Comparison of ENCODE assay signal across 12 cellular contexts in genomic region chr2:181937473-181937872, GRCh38. TPM values are rescaled to one million over a fixed set of nuclear protein-coding genes. Genes with fewer than 3 reads are reported as not detected.
DNase-seq lines count a peak whose midpoint lies in the region; ATAC-seq and TF ChIP-seq lines count a peak whose summit lies in the region.
"Had no signal": no experiment of that assay in that cellular context is flagged by ENCODE, and none has a peak within 500 bp of the region (broad histone marks: within the 10 kb centered on the region; RNA-seq: fewer than 3 reads in every experiment).

No MANE protein-coding gene starts in this region.

- H2AFZ ChIP-seq in fibroblast of lung (ENCODE audit: low read length) (peak overlapping the region; percentile 70), neuronal stem cell (ENCODE audit: low read length) (peak overlapping the region; percentile 15)

- H3K79me2 ChIP-seq in fibroblast of lung (ENCODE audit: control insufficient read depth, insufficient read depth, low read length): no peaks in the 10 kb centered on the region

- H3K36me3 Mint-ChIP-seq in T-helper 17 cell (ENCODE audit: low read depth): no peaks in the 10 kb centered on the region

- no peaks in the 10 kb centered on the region for H3K4me1 Mint-ChIP-seq in T-helper 17 cell
- H3K4me1 Mint-ChIP-seq: activated CD4-positive, alpha-beta T cell treated with anti-CD3 and anti-CD28 coated beads, Interleukin-2, amount 10 ng/mL, durations not matched to agents 7 days and 5 days had no signal

- H2BK5ac ChIP-seq in neuronal stem cell (ENCODE audit: low read length): no peak overlapping the region

- H3K18ac ChIP-seq in neuronal stem cell (ENCODE audit: low read length): no peak overlapping the region

- no peaks in the 10 kb centered on the region for H3K36me3 ChIP-seq in fibroblast of lung (ENCODE audit: control insufficient read depth, insufficient read depth, low read length)
- no peaks in the 10 kb centered on the region for H3K36me3 ChIP-seq in neuronal stem cell (replicated peaks in 1 of 2; ENCODE audit: control insufficient read depth in 2 of 2, insufficient read depth in 2 of 2, low read length in 2 of 2)

- H2BK120ac ChIP-seq in neuronal stem cell (ENCODE audit: low read depth, low read length): no peak overlapping the region

- H4K20me1 ChIP-seq in fibroblast of lung (ENCODE audit: control insufficient read depth, extremely low read depth, insufficient read depth, low read length): no peaks in the 10 kb centered on the region

- no peak overlapping the region for H2BK12ac ChIP-seq in neuronal stem cell (ENCODE audit: low read length)

- no peak overlapping the region for H3K27ac ChIP-seq in fibroblast of lung (ENCODE audit: insufficient read depth, low read length)
- no peak overlapping the region for H3K27ac ChIP-seq in neuronal stem cell (replicated peaks; ENCODE audit: low read length)

- TF ChIP-seq CTCF in fibroblast of lung (conservative IDR thresholded peaks at IDR 0.05 in 1 of 2, IDR thresholded peaks at IDR 0.05 in 1 of 2; ENCODE audit: low read depth in 1 of 2, low read length in 2 of 2): no peak

- H3K9me3 ChIP-seq in fibroblast of lung (ENCODE audit: control insufficient read depth, insufficient read depth, low read depth, low read length): no peaks in the 10 kb centered on the region
- H3K9me3 ChIP-seq in neuronal stem cell (replicated peaks in 1 of 2; ENCODE audit: control insufficient read depth in 2 of 2, insufficient read depth in 1 of 2, low read depth in 1 of 2, low read length in 2 of 2): no peaks in the 10 kb centered on the region
- H3K9me3 ChIP-seq in T-helper 17 cell (ENCODE audit: control insufficient read depth, low read length, poor library complexity, severe bottlenecking): no peaks in the 10 kb centered on the region

- H2AK5ac ChIP-seq in neuronal stem cell (ENCODE audit: low read depth, low read length): no peak overlapping the region

- H3K27me3 Mint-ChIP-seq in T-helper 17 cell: peaks cover 18% of the 10 kb centered on the region

- DNase-seq in GM03348 (ENCODE audit: low spot score): peak; percentile 18
- DNase-seq in NCI-H69 (lab: John Stamatoyannopoulos, UW): peak; percentile 5
- peak in 1 of 2 donors; percentile 26 for DNase-seq in fibroblast of lung (ENCODE audit: low read depth in 2 of 2)
- no peak for DNase-seq in neuronal stem cell (ENCODE audit: low spot score)
- DNase-seq in T-helper 17 cell: no peak
- no peak for DNase-seq in NCI-H2107 (lab: John Stamatoyannopoulos, UW)
- DNase-seq in NCI-H1436 (lab: John Stamatoyannopoulos, UW): no peak
- DNase-seq: activated CD4-positive, alpha-beta T cell treated with anti-CD3 and anti-CD28 coated beads, Interleukin-2, amount 10 ng/mL, durations not matched to agents 7 days and 5 days; activated naive CD4-positive, alpha-beta T cell treated with anti-CD3 and anti-CD28 coated beads for 36 hours; DMS 273 treated with DMSO at 0.1 percent for 48 hours; SHP77 had no signal

- no CpG with 5 or more reads among the region's 2 CpGs for WGBS in neuronal stem cell (ENCODE audit: extremely low coverage in 2 of 2, insufficient read length in 2 of 2, insufficient replicate concordance in 1 of 2), 2 donors

- ATAC-seq in T-helper 17 cell (no peak), GM19328 (IDR thresholded peaks at IDR 0.05; ENCODE audit: unreplicated experiment) (no peak)

- H3K4me1 ChIP-seq in fibroblast of lung (ENCODE audit: control insufficient read depth, extremely low read depth, insufficient read depth, low read length) (no peaks in the 10 kb centered on the region), neuronal stem cell (ENCODE audit: control insufficient read depth in 2 of 2, insufficient read depth in 1 of 2, low read depth in 1 of 2, low read length in 2 of 2) (no peaks in the 10 kb centered on the region)

- no peak overlapping the region for H2BK15ac ChIP-seq in neuronal stem cell (ENCODE audit: low read length)

- no peaks in the 10 kb centered on the region for H3K79me1 ChIP-seq in neuronal stem cell (ENCODE audit: low read depth, low read length)

- no peak overlapping the region for H3K27ac Mint-ChIP-seq in T-helper 17 cell
- H3K27ac Mint-ChIP-seq: activated CD4-positive, alpha-beta T cell treated with anti-CD3 and anti-CD28 coated beads, Interleukin-2, amount 10 ng/mL, durations not matched to agents 7 days and 5 days; activated naive CD4-positive, alpha-beta T cell treated with anti-CD3 and anti-CD28 coated beads for 36 hours had no signal

- H4K8ac ChIP-seq in neuronal stem cell (ENCODE audit: low read depth, low read length): no peak overlapping the region

- no peak overlapping the region for H3K4me3 Mint-ChIP-seq in T-helper 17 cell
- H3K4me3 Mint-ChIP-seq: activated CD4-positive, alpha-beta T cell treated with anti-CD3 and anti-CD28 coated beads, Interleukin-2, amount 10 ng/mL, durations not matched to agents 7 days and 5 days; activated naive CD4-positive, alpha-beta T cell treated with anti-CD3 and anti-CD28 coated beads for 36 hours had no signal

- no peak overlapping the region for H3K23ac ChIP-seq in neuronal stem cell (ENCODE audit: low read depth, low read length, poor library complexity)

- no peak overlapping the region for H3K4ac ChIP-seq in neuronal stem cell (ENCODE audit: low read length)

- H4K91ac ChIP-seq in neuronal stem cell (ENCODE audit: low read depth, low read length, poor library complexity): no peak overlapping the region

- peak overlapping the region; percentile 42 for H3K4me2 ChIP-seq in fibroblast of lung (ENCODE audit: extremely low read depth, insufficient read depth, low read length)
- no peak overlapping the region for H3K4me2 ChIP-seq in neuronal stem cell (ENCODE audit: insufficient read depth, low read length, poor library complexity, severe bottlenecking)

- no peaks in the 10 kb centered on the region for H3K27me3 ChIP-seq in fibroblast of lung (ENCODE audit: control insufficient read depth, insufficient read depth, low read length)
- H3K27me3 ChIP-seq in neuronal stem cell (ENCODE audit: control insufficient read depth in 3 of 3, insufficient read depth in 3 of 3, low read depth in 1 of 3, low read length in 3 of 3): no peaks in the 10 kb centered on the region

- H3K14ac ChIP-seq in neuronal stem cell (ENCODE audit: low read length): no peak overlapping the region

- H3K9ac ChIP-seq in fibroblast of lung (ENCODE audit: insufficient read depth, low read length) (no peak overlapping the region), neuronal stem cell (ENCODE audit: low read depth, low read length, poor library complexity) (no peak overlapping the region)

- H3K4me3 ChIP-seq in fibroblast of lung (replicated peaks in 1 of 4; ENCODE audit: control extremely low read depth in 1 of 4, insufficient read depth in 1 of 4, low read depth in 3 of 4, low read length in 4 of 4) (no peak overlapping the region), neuronal stem cell (ENCODE audit: low read length in 2 of 2) (no peak overlapping the region)

RNA-seq across cellular contexts. Expression of gene ITPRID2, which starts 45.9 kb away (rescaled TPM):
- total RNA-seq in fibroblast of lung (117 and 179 TPM in 2 replicates), T-helper 17 cell (10 to 100 TPM; 32.9 to 77.1 TPM)
- polyA plus RNA-seq in fibroblast of lung: 70.5 and 122 TPM in 2 replicates
- polyA plus RNA-seq in fibroblast of lung (2012): 92.3 and 123 TPM in 2 replicates
- polyA minus RNA-seq in fibroblast of lung (ENCODE audit: low replicate concordance): 53.6 and 126 TPM in 2 replicates
- 17.1 TPM for polyA plus RNA-seq in neuronal stem cell (2013, experiment 1 of 2)
- 18.2 TPM for polyA plus RNA-seq in neuronal stem cell (2013, experiment 2 of 2)

RNA-seq across cellular contexts. Expression of gene PPP1R1C, which starts 48.2 kb away (rescaled TPM):
- total RNA-seq in fibroblast of lung (0.50 and 0.77 TPM in 2 replicates), T-helper 17 cell (not detected)
- 0.57 and 0.70 TPM in 2 replicates for polyA plus RNA-seq in fibroblast of lung
- polyA plus RNA-seq in fibroblast of lung (2012): 0.60 and 0.92 TPM in 2 replicates
- not detected in 2 replicates for polyA minus RNA-seq in fibroblast of lung (ENCODE audit: low replicate concordance)
- 2.6 TPM for polyA plus RNA-seq in neuronal stem cell (2013, experiment 1 of 2)
- 2.9 TPM for polyA plus RNA-seq in neuronal stem cell (2013, experiment 2 of 2)
- total RNA-seq: activated CD4-positive, alpha-beta T cell treated with anti-CD3 and anti-CD28 coated beads, Interleukin-2, amount 10 ng/mL, durations not matched to agents 7 days and 5 days; activated naive CD4-positive, alpha-beta T cell treated with anti-CD3 and anti-CD28 coated beads for 36 hours had no signal

Comparison
In these comparisons a context has a peak if more than half of its experiments do, and no peak if none do; other contexts are left out.
1. DNase-seq: peak in GM03348 (single experiment) and NCI-H69 (single experiment); none in neuronal stem cell (single experiment), T-helper 17 cell (0 of 3), NCI-H2107 (single experiment) and NCI-H1436 (single experiment).